In genomic region chr14:68795602-68796417, GRCh38 we compare ENCODE assay signal across 7 cellular contexts. TPM values are rescaled to one million over a fixed set of nuclear protein-coding genes. Genes with fewer than 3 reads are reported as not detected.
DNase-seq lines count a peak whose midpoint lies in the region; ATAC-seq and TF ChIP-seq lines count a peak whose summit lies in the region.

No MANE protein-coding gene starts in this region.

- no peak overlapping the region for H4K8ac ChIP-seq in H9 (replicated peaks; ENCODE audit: insufficient read length, low read depth, low read length)

- peaks cover 21% of the 10 kb centered on the region for H3F3A ChIP-seq in MM.1S (ENCODE audit: insufficient read depth, low read length)

- peaks cover 4% of the 10 kb centered on the region for H3K27me3 Mint-ChIP-seq in H9 (ENCODE audit: low read depth)

- H3K9ac ChIP-seq in H9 (ENCODE audit: extremely low read depth, insufficient read length, low read length) (peak overlapping the region; percentile 95), MM.1S (ENCODE audit: low read length) (peak overlapping the region; percentile 99)

- H3K79me1 ChIP-seq in H9 (ENCODE audit: insufficient read depth, low read depth, low read length, poor library complexity, severe bottlenecking) = no peaks in the 10 kb centered on the region

- H4K5ac ChIP-seq in H9 (ENCODE audit: insufficient read length, low read depth, low read length) = no peak overlapping the region

- WGBS in H9 (ENCODE audit: extremely low coverage, insufficient read length, low lambda C conversion rate) = no CpG with 5 or more reads among the region's 69 CpGs
- 0% methylated on average over 9 of the region's 69 CpGs for WGBS in right lobe of liver (ENCODE audit: insufficient coverage, low coverage, low lambda C conversion rate, missing lambda C conversion rate)

- H3K18ac ChIP-seq in H9 (ENCODE audit: insufficient read length, low read depth, low read length) = peak overlapping the region; percentile 96

- intact Hi-C loops in right lobe of liver (cut with DNase I) = loop anchor here in 1 of 2 donors (2.0 kb wide), 1 partner anchor 17 kb away; no protein-coding TSS in a partner anchor

- TF ChIP-seq CTCF in GM12874 (IDR thresholded peaks at IDR 0.05; ENCODE audit: insufficient read depth, low read depth, low read length) = peak; percentile 71
- peak; percentile 77 for TF ChIP-seq CTCF in H9 (conservative IDR thresholded peaks at IDR 0.05)
- TF ChIP-seq CTCF in MM.1S (IDR thresholded peaks at IDR 0.05; ENCODE audit: low read length) = peak; percentile 39
- peak; percentile 69 to 93 (median 74) for TF ChIP-seq CTCF in right lobe of liver (IDR thresholded peaks at IDR 0.05)

- H2BK5ac ChIP-seq in H9 (ENCODE audit: insufficient read length, low read length) = peak overlapping the region; percentile 14

- H2AFZ ChIP-seq in H9 (ENCODE audit: low read length) (no peak overlapping the region), MM.1S (ENCODE audit: low read length) (no peak overlapping the region)

- H4K91ac ChIP-seq in H9 (ENCODE audit: insufficient read length, low read depth, low read length) = peak overlapping the region; percentile 23

- H3T11ph ChIP-seq in H9 (ENCODE audit: low read length) = no peak overlapping the region

- no peak overlapping the region for H2AK5ac ChIP-seq in H9 (ENCODE audit: insufficient read length, low read length)

- peaks cover 19% of the 10 kb centered on the region for H3K23me2 ChIP-seq in H9 (ENCODE audit: insufficient read length, low read depth, low read length, poor library complexity, severe bottlenecking)

- peak; percentile 45 to 70 (median 56) for ATAC-seq in right lobe of liver

- H2BK15ac ChIP-seq in H9 (ENCODE audit: low read depth, low read length) = no peak overlapping the region

- peaks cover 44 to 46% of the 10 kb centered on the region in 2 experiments for H3K4me1 Mint-ChIP-seq in H9

- H3K4me1 ChIP-seq in H9 (ENCODE audit: insufficient read depth, low read length) (peaks cover 3% of the 10 kb centered on the region; the same call in 1 of the 2 replicates), MM.1S (ENCODE audit: low read length) (peaks cover 7% of the 10 kb centered on the region; the same call in 1 of the 2 replicates), right lobe of liver (peaks cover 0 to 6% (median 3%) of the 10 kb centered on the region in 4 donors)

- no peaks in the 10 kb centered on the region for H4K20me1 ChIP-seq in H9 (ENCODE audit: control insufficient read depth, insufficient read depth, insufficient read length)
- H4K20me1 ChIP-seq in MM.1S (ENCODE audit: insufficient read depth, low read length) = no peaks in the 10 kb centered on the region

- peaks cover 23% of the 10 kb centered on the region; the same call in 1 of the 2 replicates for H3K79me2 ChIP-seq in H9 (ENCODE audit: insufficient read depth, low read length)
- H3K79me2 ChIP-seq in MM.1S (ENCODE audit: low read length) = peaks cover 21% of the 10 kb centered on the region

- H3K27ac Mint-ChIP-seq in H9 = peak overlapping the region; percentile 99 to 100 (median 99)

- H3K4me2 ChIP-seq in H9 (ENCODE audit: insufficient read depth, insufficient read length, low read length) = peak overlapping the region; percentile 89
- peak overlapping the region; percentile 43; the same call in 1 of the 2 replicates for H3K4me2 ChIP-seq in MM.1S (ENCODE audit: low read depth, low read length)

- peak; percentile 98 for TF ChIP-seq POLR2A in right lobe of liver (IDR thresholded peaks at IDR 0.05)

- H3K27ac ChIP-seq in H9 (ENCODE audit: insufficient read length, low read depth, low read length) = peak overlapping the region; percentile 93
- peak overlapping the region; percentile 100 for H3K27ac ChIP-seq in MM.1S (ENCODE audit: low read length)
- H3K27ac ChIP-seq in right lobe of liver = peak overlapping the region; percentile 100

- no peaks in the 10 kb centered on the region for H3K9me2 ChIP-seq in MM.1S (replicated peaks; ENCODE audit: insufficient read depth, low read length)

- no peak overlapping the region for H3K23ac ChIP-seq in H9 (ENCODE audit: insufficient read length, low read depth, low read length)

- H3K36me3 ChIP-seq in MM.1S (replicated peaks; ENCODE audit: insufficient read depth, low read length) (no peaks in the 10 kb centered on the region), right lobe of liver (peaks cover 0 to 15% (median 2%) of the 10 kb centered on the region in 4 donors)

- H3K56ac ChIP-seq in H9 (ENCODE audit: insufficient read length, low read depth, low read length) = no peak overlapping the region

- H3K36me3 Mint-ChIP-seq in H9 (ENCODE audit: insufficient read depth in 1 of 3, low read depth in 3 of 3) = peaks cover 21 to 31% (median 23%) of the 10 kb centered on the region in 3 experiments

- H3K4me3 Mint-ChIP-seq in H9 = peak overlapping the region; percentile 95 to 99

- peaks cover 24 to 25% of the 10 kb centered on the region in 2 experiments for H3K9me3 Mint-ChIP-seq in H9

- H3K9me3 ChIP-seq in H9 (ENCODE audit: control insufficient read depth, low read depth, low read length) = no peaks in the 10 kb centered on the region
- no peaks in the 10 kb centered on the region for H3K9me3 ChIP-seq in MM.1S (replicated peaks; ENCODE audit: insufficient read depth, low read length)
- no peaks in the 10 kb centered on the region for H3K9me3 ChIP-seq in right lobe of liver

- H2BK12ac ChIP-seq in H9 (ENCODE audit: insufficient read length, low read depth, low read length) = peak overlapping the region; percentile 37

- peak overlapping the region; percentile 7 for H2BK120ac ChIP-seq in H9 (ENCODE audit: low read depth, low read length, poor library complexity, severe bottlenecking)

- no peak overlapping the region for H2BK20ac ChIP-seq in H9 (ENCODE audit: low read depth, low read length, poor library complexity, severe bottlenecking)

- H3K4me3 ChIP-seq in MM.1S (ENCODE audit: low read length) = peak overlapping the region; percentile 88
- peak overlapping the region; percentile 90 to 95 (median 93) for H3K4me3 ChIP-seq in right lobe of liver

- no peak overlapping the region; the same call in 1 of the 2 replicates for H3K4ac ChIP-seq in H9 (ENCODE audit: low read depth, low read length)

- H3K27me3 ChIP-seq in H9 (ENCODE audit: insufficient read depth, low read length) (no peaks in the 10 kb centered on the region), MM.1S (replicated peaks; ENCODE audit: insufficient read depth, low read length) (no peaks in the 10 kb centered on the region), right lobe of liver (no peaks in the 10 kb centered on the region)

- peak overlapping the region; percentile 94 for H3K14ac ChIP-seq in H9 (ENCODE audit: insufficient read depth, low read length)

- DNase-seq in H9 (peak; percentile 91), MM.1S (peak; percentile 77), dedifferentiated amniotic fluid mesenchymal stem cell (ENCODE audit: extremely low spot score) (peak; percentile 82), right lobe of liver (peak; percentile 89 to 90 (median 90))
- DNase-seq in activated CD4-positive, alpha-beta T cell treated with anti-CD3 and anti-CD28 coated beads for 48 hours = peak; percentile 87
- peak; percentile 70 to 75 for DNase-seq in stimulated activated CD4-positive, alpha-beta T cell treated with anti-CD3 and anti-CD28 coated beads, Interleukin-4, amount 100 ng/mL, for 48 hours (ENCODE audit: low read depth in 2 of 2)

RNA-seq across cellular contexts. Expression of gene ZFP36L1, which starts 2.9 kb away (rescaled TPM):
- total RNA-seq in H9 (2021) (95.0 and 109 TPM in 2 replicates), right lobe of liver (100 to 1,000 TPM; 109 to 298 (median 218) TPM)

Comparison
In these comparisons a context has a peak if more than half of its experiments do, and no peak if none do; other contexts are left out.
1. Peak in every context shown above with its lines: DNase-seq, ATAC-seq, H3K4me3 ChIP-seq and H3K27ac ChIP-seq.